8 cellular contexts compared by ENCODE assay signal in the genomic region with DNA sequence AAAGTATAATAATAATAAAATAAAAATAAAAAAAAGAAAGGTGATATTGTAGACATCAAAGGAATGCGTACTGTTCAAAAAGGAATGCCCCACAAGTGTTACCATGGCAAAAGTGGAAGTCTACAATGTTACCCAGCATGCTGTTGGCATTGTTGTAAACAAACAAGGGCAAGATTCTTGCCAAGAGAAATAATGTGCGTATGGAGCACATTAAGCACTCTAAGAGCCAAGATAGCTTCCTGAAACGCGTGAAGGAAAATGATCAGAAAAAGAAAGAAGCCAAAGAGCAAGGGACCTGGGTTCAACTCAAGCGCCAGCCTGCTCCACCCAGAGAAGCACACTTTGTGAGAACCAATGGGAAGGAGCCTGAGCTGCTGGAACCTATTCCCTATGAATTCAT. TPM values are rescaled to one million over a fixed set of nuclear protein-coding genes. Genes with fewer than 3 reads are reported as not detected.
DNase-seq lines count a peak whose midpoint lies in the region; FAIRE-seq and TF ChIP-seq lines count a peak whose summit lies in the region.
"Not testable (repeated sequence)": the region's sequence is repeated elsewhere in the genome, so short reads cannot be mapped to it uniquely, and the experiment has no call there.

No MANE protein-coding gene starts in this region.

- not testable (repeated sequence) for H3K27me3 ChIP-seq in astrocyte (ENCODE audit: insufficient read depth, low read length); endothelial cell of umbilical vein (ENCODE audit: control insufficient read depth in 2 of 2, insufficient read depth in 2 of 2, low read length in 2 of 2); uterus

- intact Hi-C loops in endothelial cell of umbilical vein (cut with micrococcal nuclease); uterus (cut with DNase I; ENCODE audit: low total_unique reads): not testable (repeated sequence)

- H3K4me3 ChIP-seq in AG10803 (ENCODE audit: low read length); LNCaP clone FGC (ENCODE audit: low read depth, low read length); astrocyte (ENCODE audit: insufficient read depth, low read depth, low read length); endothelial cell of umbilical vein (replicated peaks in 1 of 3; ENCODE audit: insufficient read depth in 1 of 3, low read depth in 1 of 3, low read length in 3 of 3); uterus: not testable (repeated sequence)

- not testable (repeated sequence) for H3K9me3 Mint-ChIP-seq in astrocyte (ENCODE audit: unreplicated experiment)

- CTCF ChIA-PET in endothelial cell of umbilical vein (lab: Charles Lee): interaction anchor here (1.4 kb wide), 2 partner anchors 15 to 34 kb away, joined by 4 read pairs; no protein-coding TSS in a partner anchor

- H3K4me1 Mint-ChIP-seq in astrocyte (ENCODE audit: low read depth, unreplicated experiment): peaks cover 22% of the 10 kb centered on the region

- H3K27ac Mint-ChIP-seq in astrocyte (ENCODE audit: unreplicated experiment): peak overlapping the region; percentile 99

- dilution Hi-C loops in endothelial cell of umbilical vein (cut with MboI; ENCODE audit: extremely low pct_ligation_motif_present, low sequenced_read_pairs): not testable (repeated sequence)

- not testable (repeated sequence) for TF ChIP-seq POLR2A in endothelial cell of umbilical vein (IDR thresholded peaks at IDR 0.05; ENCODE audit: low read depth, low read length); uterus (IDR thresholded peaks at IDR 0.05)

- DNase-seq in AG10803 (ENCODE audit: low read depth) (peak; percentile 68), LNCaP clone FGC (ENCODE audit: low read depth) (peak; percentile 10), cerebellar cortex (ENCODE audit: low spot score) (peak; percentile 21), endothelial cell of umbilical vein (ENCODE audit: low read depth, low spot score) (peak; percentile 60), fibroblast of the conjunctiva (ENCODE audit: low read depth) (peak; percentile 48), pulmonary artery endothelial cell (ENCODE audit: low read depth, low spot score) (peak; percentile 65)
- not testable (repeated sequence) for DNase-seq in astrocyte (ENCODE audit: low read depth); uterus

- H3K79me2 ChIP-seq in astrocyte (ENCODE audit: insufficient read depth, low read length) (peaks cover 38% of the 10 kb centered on the region), endothelial cell of umbilical vein (ENCODE audit: control insufficient read depth, insufficient read depth, low read length) (peaks cover 25% of the 10 kb centered on the region)

- not testable (repeated sequence) for H3K9me3 ChIP-seq in astrocyte (ENCODE audit: insufficient read depth, low read depth, low read length); endothelial cell of umbilical vein (replicated peaks; ENCODE audit: control insufficient read depth, insufficient read depth, low read length); uterus

- H3K36me3 ChIP-seq in astrocyte (ENCODE audit: insufficient read depth, low read length); uterus: not testable (repeated sequence)
- H3K36me3 ChIP-seq in endothelial cell of umbilical vein (ENCODE audit: control insufficient read depth in 2 of 2, extremely low read depth in 1 of 2, insufficient read depth in 2 of 2, low read length in 2 of 2): peaks cover 2 to 13% of the 10 kb centered on the region in 2 experiments

- H3K9me1 ChIP-seq in endothelial cell of umbilical vein (replicated peaks; ENCODE audit: control insufficient read depth, extremely low read depth, insufficient read depth, low read length): not testable (repeated sequence)

- not testable (repeated sequence) for H2AFZ ChIP-seq in astrocyte (ENCODE audit: low read depth, low read length); endothelial cell of umbilical vein (ENCODE audit: low read depth, low read length)

- not testable (repeated sequence) for H4K20me1 ChIP-seq in astrocyte (ENCODE audit: insufficient read depth, low read length); endothelial cell of umbilical vein (replicated peaks; ENCODE audit: control insufficient read depth, extremely low read depth, insufficient read depth, low read length)

- H3K27me3 Mint-ChIP-seq in astrocyte (ENCODE audit: low read depth, unreplicated experiment): not testable (repeated sequence)

- not testable (repeated sequence) for BruUV-seq in endothelial cell of umbilical vein (replicated peaks; lab: Mats Ljungman, UMichigan)

- peak overlapping the region; percentile 20 for H3K4me3 Mint-ChIP-seq in astrocyte (ENCODE audit: unreplicated experiment)

- not testable (repeated sequence) for H3K27ac ChIP-seq in astrocyte (ENCODE audit: low read depth, low read length)
- H3K27ac ChIP-seq in endothelial cell of umbilical vein (ENCODE audit: insufficient read depth, low read depth, low read length) (peak overlapping the region; percentile 57), uterus (peak overlapping the region; percentile 82 to 90)

- not testable (repeated sequence) for H3K4me2 ChIP-seq in astrocyte (ENCODE audit: low read length); endothelial cell of umbilical vein (ENCODE audit: insufficient read depth, low read length)

- peaks cover 11% of the 10 kb centered on the region for H3K36me3 Mint-ChIP-seq in astrocyte (ENCODE audit: low read depth, unreplicated experiment)

- H3K9ac ChIP-seq in astrocyte (ENCODE audit: low read length); endothelial cell of umbilical vein (replicated peaks; ENCODE audit: extremely low read depth, insufficient read depth, low read length): not testable (repeated sequence)

- FAIRE-seq in astrocyte (lab: Jason Lieb, UNC); endothelial cell of umbilical vein (lab: Jason Lieb, UNC): not testable (repeated sequence)

- not testable (repeated sequence) for TF ChIP-seq CTCF in AG10803 (conservative IDR thresholded peaks at IDR 0.05; ENCODE audit: low read length); LNCaP clone FGC (IDR thresholded peaks at IDR 0.05; ENCODE audit: control insufficient read depth, extremely low read depth, insufficient read depth); astrocyte (IDR thresholded peaks at IDR 0.05; ENCODE audit: insufficient read depth, low read depth, low read length); endothelial cell of umbilical vein (IDR thresholded peaks at IDR 0.05; ENCODE audit: extremely low read depth in 1 of 2, insufficient read depth in 1 of 2, low read depth in 1 of 2, low read length in 2 of 2); uterus (IDR thresholded peaks at IDR 0.05)

- POLR2A ChIA-PET in endothelial cell of umbilical vein (lab: Charles Lee): not testable (repeated sequence)

- H3K4me1 ChIP-seq in astrocyte (ENCODE audit: insufficient read depth, low read length) (peaks cover 23% of the 10 kb centered on the region), endothelial cell of umbilical vein (ENCODE audit: control insufficient read depth, extremely low read depth, insufficient read depth, low read length) (peaks cover 31% of the 10 kb centered on the region)
- H3K4me1 ChIP-seq in uterus: not testable (repeated sequence)

RNA-seq across cellular contexts. Expression of a gene that starts 57.2 kb away (rescaled TPM):
- total RNA-seq in astrocyte (59.4 and 70.0 TPM in 2 replicates), endothelial cell of umbilical vein (71.0 and 84.3 TPM in 2 replicates), pulmonary artery endothelial cell (47.4 and 59.2 TPM in 2 replicates), uterus (100 to 1,000 TPM in 2 of 4 donors, 10 to 100 TPM in 2; 48.2 to 134 (median 96.8) TPM)
- polyA plus RNA-seq in endothelial cell of umbilical vein: 56.5 and 58.8 TPM in 2 replicates
- 49.1 and 55.8 TPM in 2 replicates for polyA plus RNA-seq in endothelial cell of umbilical vein (2011; cell fraction: cytosol; rRNA removed)
- 102 and 111 TPM in 2 replicates for polyA plus RNA-seq in endothelial cell of umbilical vein (2011; cell fraction: nucleus; rRNA removed)
- 48.5 and 54.6 TPM in 2 replicates for polyA plus RNA-seq in endothelial cell of umbilical vein (2012)
- polyA minus RNA-seq in endothelial cell of umbilical vein: 134 and 157 TPM in 2 replicates
- 31.1 TPM for polyA minus RNA-seq in endothelial cell of umbilical vein (2011; cell fraction: cytosol; rRNA and poly(A)+ RNA removed)
- 80.5 and 107 TPM in 2 replicates for polyA minus RNA-seq in endothelial cell of umbilical vein (2011; cell fraction: nucleus; rRNA and poly(A)+ RNA removed)
